8 cellular contexts compared by ENCODE assay signal in genomic region chr7:3042861-3043489, GRCh38. TPM values are rescaled to one million over a fixed set of nuclear protein-coding genes. Genes with fewer than 3 reads are reported as not detected.
A peak's percentile ranks its signal among the peaks of the same experiment; 100 is the strongest.
DNase-seq lines count a peak whose midpoint lies in the region; ATAC-seq and TF ChIP-seq lines count a peak whose summit lies in the region.

No MANE protein-coding gene starts in this region.

- H3K27me3 ChIP-seq in GM06990 (replicated peaks; ENCODE audit: control insufficient read depth, insufficient read depth, low read length) (no peaks in the 10 kb centered on the region), GM23338 (ENCODE audit: insufficient read depth) (no peaks in the 10 kb centered on the region), PC-3 (ENCODE audit: low read length) (no peaks in the 10 kb centered on the region), dorsolateral prefrontal cortex (peaks cover 0 to 29% (median 16%) of the 10 kb centered on the region in 45 donors)

- H3K9me3 Mint-ChIP-seq in GM23338 (no peaks in the 10 kb centered on the region), nephron progenitor cell (peaks cover 3% of the 10 kb centered on the region)
- no peaks in the 10 kb centered on the region for H3K9me3 Mint-ChIP-seq in activated naive CD8-positive, alpha-beta T cell treated with anti-CD3 and anti-CD28 coated beads, Interleukin-2, amount 10 ng/mL, durations not matched to agents 7 days and 5 days

- H3K9me2 ChIP-seq in GM23338 (ENCODE audit: insufficient read depth) (no peaks in the 10 kb centered on the region), PC-3 (replicated peaks; ENCODE audit: low read length) (no peaks in the 10 kb centered on the region)

- H2AFZ ChIP-seq in GM23338 = peak overlapping the region; percentile 98
- H2AFZ ChIP-seq in PC-3 (ENCODE audit: low read length) = no peak overlapping the region

- H3K36me3 Mint-ChIP-seq in GM23338 (ENCODE audit: low read depth) = no peaks in the 10 kb centered on the region; the same call in 2 of the 3 replicates
- H3K36me3 Mint-ChIP-seq in activated naive CD8-positive, alpha-beta T cell treated with anti-CD3 and anti-CD28 coated beads, Interleukin-2, amount 10 ng/mL, durations not matched to agents 7 days and 5 days = peaks cover 38% of the 10 kb centered on the region
- no peaks in the 10 kb centered on the region for H3K36me3 Mint-ChIP-seq in nephron progenitor cell (ENCODE audit: low read depth)

- peak; percentile 69 for ATAC-seq in GM23338
- no peak for ATAC-seq in PC-3
- peak; percentile 82 for ATAC-seq in activated naive CD8-positive, alpha-beta T cell treated with anti-CD3 and anti-CD28 coated beads, Interleukin-2, amount 10 ng/mL, durations not matched to agents 7 days and 5 days (ENCODE audit: low read depth)

- H3K4me2 ChIP-seq in GM23338 = peak overlapping the region; percentile 93
- H3K4me2 ChIP-seq in PC-3 (ENCODE audit: low read length) = no peak overlapping the region

- H3K27me3 Mint-ChIP-seq in GM23338 (ENCODE audit: insufficient read depth, low read depth, poor library complexity) = peaks cover 17% of the 10 kb centered on the region
- no peaks in the 10 kb centered on the region for H3K27me3 Mint-ChIP-seq in activated naive CD8-positive, alpha-beta T cell treated with anti-CD3 and anti-CD28 coated beads, Interleukin-2, amount 10 ng/mL, durations not matched to agents 7 days and 5 days
- peaks cover 28% of the 10 kb centered on the region for H3K27me3 Mint-ChIP-seq in nephron progenitor cell (ENCODE audit: low read depth, poor library complexity)

- TF ChIP-seq CTCF in GM06990 (IDR thresholded peaks at IDR 0.05; ENCODE audit: insufficient read depth, low read length, poor library complexity, severe bottlenecking) = no peak
- no peak for TF ChIP-seq CTCF in GM23338 (conservative IDR thresholded peaks at IDR 0.05; ENCODE audit: low read depth in 2 of 2)
- TF ChIP-seq CTCF in PC-3 (conservative IDR thresholded peaks at IDR 0.05; ENCODE audit: low read depth, low read length) = no peak
- TF ChIP-seq CTCF in nephron progenitor cell (IDR thresholded peaks at IDR 0.05) = no peak
- no peak for TF ChIP-seq CTCF in dorsolateral prefrontal cortex (IDR thresholded peaks at IDR 0.05 in 54 of 56, conservative IDR thresholded peaks at IDR 0.05 in 2 of 56; ENCODE audit: low read depth in 1 of 56, partially characterized antibody in 56 of 56)

- POLR2A ChIA-PET in PC-3 (lab: Charles Lee; ENCODE audit: unreplicated experiment) = no interaction called here
- POLR2A ChIA-PET in activated naive CD8-positive, alpha-beta T cell treated with anti-CD3 and anti-CD28 coated beads, Interleukin-2, amount 10 ng/mL, durations not matched to agents 7 days and 5 days (lab: Charles Lee) = interaction anchor here (0.7 to 4.5 kb wide), 9 partner anchors 19 to 141 kb away, joined by 3 to 32 read pairs (median 3); no protein-coding TSS in a partner anchor

- H3K4me3 Mint-ChIP-seq in GM23338 (peak overlapping the region; percentile 85), nephron progenitor cell (peak overlapping the region; percentile 56)
- H3K4me3 Mint-ChIP-seq in activated naive CD8-positive, alpha-beta T cell treated with anti-CD3 and anti-CD28 coated beads, Interleukin-2, amount 10 ng/mL, durations not matched to agents 7 days and 5 days = peak overlapping the region; percentile 100

- H3K79me2 ChIP-seq in GM23338 (replicated peaks; ENCODE audit: insufficient read depth) = peaks cover 38% of the 10 kb centered on the region
- no peaks in the 10 kb centered on the region for H3K79me2 ChIP-seq in PC-3 (ENCODE audit: low read length)

- intact Hi-C loops in PC-3 (cut with micrococcal nuclease) = no loop called here
- intact Hi-C loops in dorsolateral prefrontal cortex (cut with DNase I) = no loop called here

- DNase-seq in GM06990 (ENCODE audit: extremely low read depth, insufficient read length) (peak; percentile 70), GM23338 (ENCODE audit: low spot score) (peak; percentile 63), PC-3 (peak; percentile 35), nephron progenitor cell (no peak), DMS79 treated with DMSO at 0.1 percent for 48 hours (lab: John Stamatoyannopoulos, UW) (no peak), occipital lobe (lab: John Stamatoyannopoulos, UW) (no peak), dorsolateral prefrontal cortex (no peak)
- DNase-seq in activated naive CD8-positive, alpha-beta T cell treated with anti-CD3 and anti-CD28 coated beads, Interleukin-2, amount 10 ng/mL, durations not matched to agents 7 days and 5 days = peak; percentile 76

- H4K20me1 ChIP-seq in GM23338 (replicated peaks; ENCODE audit: insufficient read depth) (no peaks in the 10 kb centered on the region), PC-3 (ENCODE audit: low read length) (no peaks in the 10 kb centered on the region)

- no peaks in the 10 kb centered on the region for H3K9me3 ChIP-seq in PC-3 (ENCODE audit: low read length)

- no peak overlapping the region for H3K9ac ChIP-seq in PC-3 (ENCODE audit: low read length)

- H3K4me1 ChIP-seq in GM23338 (ENCODE audit: insufficient read depth) = peaks cover 5% of the 10 kb centered on the region; the same call in 1 of the 2 replicates
- H3K4me1 ChIP-seq in PC-3 (ENCODE audit: insufficient read depth, low read length) = 0 out of 2 replicates have a peak, but pooled peaks cover 6% of the 10 kb centered on the region

- BruUV-seq in PC-3 (replicated peaks; lab: Mats Ljungman, UMichigan) = no TSS peak

- CTCF ChIA-PET in PC-3 (lab: Charles Lee) = no interaction called here

- H3K4me3 ChIP-seq in GM06990 (replicated peaks; ENCODE audit: low read depth, low read length) (peak overlapping the region; percentile 83), GM23338 (peak overlapping the region; percentile 91), PC-3 (ENCODE audit: low read length) (no peak overlapping the region), dorsolateral prefrontal cortex (peak overlapping the region in 13 of 59 donors; percentile 9 to 48 (median 31))

- H3K4me1 Mint-ChIP-seq in GM23338 (peaks cover 13% of the 10 kb centered on the region), nephron progenitor cell (peaks cover 22% of the 10 kb centered on the region)
- peaks cover 45% of the 10 kb centered on the region for H3K4me1 Mint-ChIP-seq in activated naive CD8-positive, alpha-beta T cell treated with anti-CD3 and anti-CD28 coated beads, Interleukin-2, amount 10 ng/mL, durations not matched to agents 7 days and 5 days

- H3K36me3 ChIP-seq in GM06990 (ENCODE audit: control insufficient read depth, insufficient read depth, low read length) (peaks cover 2% of the 10 kb centered on the region; the same call in 1 of the 2 replicates), GM23338 (ENCODE audit: insufficient read depth) (no peaks in the 10 kb centered on the region), PC-3 (ENCODE audit: low read depth, low read length) (no peaks in the 10 kb centered on the region)

- H3K27ac Mint-ChIP-seq in GM23338 (0 out of 2 replicates have a peak overlapping the region, but pooled peaks have one; percentile 17), nephron progenitor cell (no peak overlapping the region)
- peak overlapping the region; percentile 98 for H3K27ac Mint-ChIP-seq in activated naive CD8-positive, alpha-beta T cell treated with anti-CD3 and anti-CD28 coated beads, Interleukin-2, amount 10 ng/mL, durations not matched to agents 7 days and 5 days

- H3K27ac ChIP-seq in GM23338 (ENCODE audit: low read depth) (no peak overlapping the region), PC-3 (ENCODE audit: low read length) (no peak overlapping the region), dorsolateral prefrontal cortex (no peak overlapping the region)

- H3F3A ChIP-seq in GM23338 (replicated peaks; ENCODE audit: low read depth) = 0 out of 2 replicates have a peak, but pooled peaks cover 3% of the 10 kb centered on the region
- no peaks in the 10 kb centered on the region for H3F3A ChIP-seq in PC-3 (ENCODE audit: low read length, unreplicated experiment)

TF ChIP-seq in GM23338, 12 proteins besides CTCF, POLR2A, EP300 and RAD21 (continues in another document):
- no peak for TF ChIP-seq CREB1 (CRISPR knock-in tag; IDR thresholded peaks at IDR 0.05; ENCODE audit: low read depth)
- TF ChIP-seq POLR2AphosphoS5 (IDR thresholded peaks at IDR 0.05; ENCODE audit: low read depth) = no peak; the same call in 1 of the 2 replicates
- no peak for TF ChIP-seq EZH2phosphoT487 (IDR thresholded peaks at IDR 0.05; ENCODE audit: unreplicated experiment)
- no peak for TF ChIP-seq REST (IDR thresholded peaks at IDR 0.05; ENCODE audit: unreplicated experiment)
- no peak for TF ChIP-seq STAT1 (IDR thresholded peaks at IDR 0.05; ENCODE audit: unreplicated experiment)

RNA-seq across cellular contexts. Expression of gene CARD11, which starts 0.7 kb away (rescaled TPM):
- 29.0 and 32.9 TPM in 2 replicates for total RNA-seq in GM23338 (2014; rRNA removed; shearing (Covaris generic))
- 17.7 and 19.0 TPM in 2 replicates for polyA plus RNA-seq in GM23338 (2016; fragmentation: Nextera tagmentation; extraction: Ambion mirVana)
- total RNA-seq in PC-3 (2014; rRNA removed) (not detected in 2 replicates), occipital lobe (0.31 TPM), dorsolateral prefrontal cortex (1 to 10 TPM in 119 of 120 experiments, under 1 TPM in 1; 0.67 to 8.5 (median 3.2) TPM)
- total RNA-seq in activated naive CD8-positive, alpha-beta T cell treated with anti-CD3 and anti-CD28 coated beads, Interleukin-2, amount 10 ng/mL, durations not matched to agents 7 days and 5 days = 100 to 1,000 TPM; 140 to 151 TPM

Comparison
In these comparisons a context has a peak if more than half of its experiments do, and no peak if none do; other contexts are left out.
1. DNase-seq: peak in GM06990 (single experiment), GM23338 (single experiment), PC-3 (single experiment) and activated naive CD8-positive, alpha-beta T cell treated with anti-CD3 and anti-CD28 coated beads, Interleukin-2, amount 10 ng/mL, durations not matched to agents 7 days and 5 days (single experiment); none in nephron progenitor cell (single experiment), DMS79 treated with DMSO at 0.1 percent for 48 hours (single experiment), occipital lobe (single experiment) and dorsolateral prefrontal cortex (0 of 10).
2. Peak in every context shown above with its lines, with median percentiles within 50 percentile points of each other: H3K4me3 Mint-ChIP-seq.